22 cellular contexts compared by ENCODE assay signal in the genomic region with DNA sequence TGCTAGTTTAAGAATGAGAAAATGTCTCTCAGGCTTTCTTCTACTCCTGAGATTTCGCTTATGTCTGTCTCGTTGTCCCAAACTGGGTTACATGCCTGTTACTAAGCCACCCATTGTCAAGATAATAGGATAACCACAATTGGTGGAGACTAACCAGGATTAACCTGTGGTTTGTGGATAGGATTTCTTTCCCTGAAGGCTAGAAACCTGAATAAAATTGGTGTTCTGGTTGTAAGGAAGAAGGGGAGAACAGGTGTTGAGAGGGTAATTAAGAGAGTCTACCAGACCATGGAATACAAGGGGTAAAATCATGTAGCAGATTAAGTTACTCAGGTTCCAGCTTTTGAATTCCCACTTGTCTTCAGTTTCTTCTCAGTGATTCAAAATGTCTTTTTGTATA.
"Had no signal": no experiment of that assay in that cellular context is flagged by ENCODE, and none has a peak within 500 bp of the region (broad histone marks: within the 10 kb centered on the region; RNA-seq: fewer than 3 reads in every experiment).

No MANE protein-coding gene starts in this region.

- H3K36me3 Mint-ChIP-seq: activated CD8-positive, alpha-beta memory T cell treated with anti-CD3 and anti-CD28 coated beads, Interleukin-2, amount 10 ng/mL, durations not matched to agents 7 days and 5 days; activated naive CD4-positive, alpha-beta T cell treated with anti-CD3 and anti-CD28 coated beads, Interleukin-2, amount 50 U/mL, for 72 hours; memory B cell; natural killer cell had no signal

- DNase-seq: activated B cell treated with CpG ODN at 0.5 μM for 24 hours; activated CD8-positive, alpha-beta memory T cell treated with anti-CD3 and anti-CD28 coated beads, Interleukin-2, amount 10 ng/mL, durations not matched to agents 7 days and 5 days; activated CD8-positive, alpha-beta T cell treated with anti-CD3 and anti-CD28 coated beads, Interleukin-2, amount 10 ng/mL, durations not matched to agents 7 days and 5 days; activated naive CD4-positive, alpha-beta T cell; activated T-cell treated with anti-CD3 and anti-CD28 coated beads, Interleukin-2, amount 50 U/mL, for 48 hours; effector CD8-positive, alpha-beta T cell; esophagus squamous epithelium; foreskin melanocyte; heart right ventricle; midbrain; natural killer cell; right lobe of liver; stimulated activated CD4-positive, alpha-beta T cell treated with anti-CD3 and anti-CD28 coated beads, Interleukin-2, amount 100 ng/mL, for 48 hours; stimulated activated naive CD4-positive, alpha-beta T cell treated with Interleukin-2 at 50 U/mL for 16 hours had no signal

- H3K27ac Mint-ChIP-seq: activated B cell treated with CpG ODN at 0.5 μM for 24 hours; activated CD8-positive, alpha-beta memory T cell treated with anti-CD3 and anti-CD28 coated beads, Interleukin-2, amount 10 ng/mL, durations not matched to agents 7 days and 5 days; activated CD8-positive, alpha-beta T cell treated with anti-CD3 and anti-CD28 coated beads, Interleukin-2, amount 10 ng/mL, durations not matched to agents 7 days and 5 days; activated naive CD4-positive, alpha-beta T cell treated with anti-CD3 and anti-CD28 coated beads, Interleukin-2, amount 50 U/mL, for 72 hours; activated T-helper 2 cell treated with anti-CD3 and anti-CD28 coated beads, Interferon-gamma antibody, Interleukin-2, Interleukin-4, amounts not matched to agents 10 μg/mL and 5 μg/mL and 100 μg/mL, durations not matched to agents 14 hours and 24 hours and 36 hours; memory B cell; natural killer cell had no signal

- H3K9me3 ChIP-seq: breast epithelium, esophagus squamous epithelium, neutrophil, right lobe of liver, tibial nerve had no signal

- H3K9me3 Mint-ChIP-seq: activated naive CD4-positive, alpha-beta T cell treated with anti-CD3 and anti-CD28 coated beads, Interleukin-2, amount 50 U/mL, for 72 hours; activated T-helper 2 cell treated with anti-CD3 and anti-CD28 coated beads, Interferon-gamma antibody, Interleukin-2, Interleukin-4, amounts not matched to agents 10 μg/mL and 5 μg/mL and 100 μg/mL, durations not matched to agents 14 hours and 24 hours and 36 hours; memory B cell had no signal

- H3K4me1 Mint-ChIP-seq: activated B cell treated with CpG ODN at 0.5 μM for 24 hours; activated CD8-positive, alpha-beta memory T cell treated with anti-CD3 and anti-CD28 coated beads, Interleukin-2, amount 10 ng/mL, durations not matched to agents 7 days and 5 days; central memory CD8-positive, alpha-beta T cell; memory B cell; natural killer cell had no signal

- H3K27me3 ChIP-seq: breast epithelium, esophagus squamous epithelium, heart right ventricle, neutrophil, right lobe of liver, tibial nerve had no signal

- H3K27me3 Mint-ChIP-seq: activated B cell treated with CpG ODN at 0.5 μM for 24 hours; activated CD8-positive, alpha-beta memory T cell treated with anti-CD3 and anti-CD28 coated beads, Interleukin-2, amount 10 ng/mL, durations not matched to agents 7 days and 5 days; central memory CD8-positive, alpha-beta T cell; memory B cell had no signal

- H3K4me1 ChIP-seq: breast epithelium, esophagus squamous epithelium, heart right ventricle, right lobe of liver, tibial nerve had no signal

- H3K4me3 ChIP-seq: breast epithelium, esophagus squamous epithelium, heart right ventricle, right lobe of liver, tibial nerve had no signal

- H3K36me3 ChIP-seq: breast epithelium, esophagus squamous epithelium, heart right ventricle, neutrophil, right lobe of liver, tibial nerve had no signal

- ATAC-seq: activated CD8-positive, alpha-beta memory T cell treated with anti-CD3 and anti-CD28 coated beads, Interleukin-2, amount 10 ng/mL, durations not matched to agents 7 days and 5 days; activated CD8-positive, alpha-beta T cell treated with anti-CD3 and anti-CD28 coated beads, Interleukin-2, amount 10 ng/mL, durations not matched to agents 7 days and 5 days; activated naive CD4-positive, alpha-beta T cell treated with anti-CD3 and anti-CD28 coated beads, Interleukin-2, amount 50 U/mL, for 72 hours; heart right ventricle; natural killer cell; right lobe of liver had no signal

- H3K4me3 Mint-ChIP-seq: activated B cell treated with CpG ODN at 0.5 μM for 24 hours; activated CD8-positive, alpha-beta memory T cell treated with anti-CD3 and anti-CD28 coated beads, Interleukin-2, amount 10 ng/mL, durations not matched to agents 7 days and 5 days; activated CD8-positive, alpha-beta T cell treated with anti-CD3 and anti-CD28 coated beads, Interleukin-2, amount 10 ng/mL, durations not matched to agents 7 days and 5 days; central memory CD8-positive, alpha-beta T cell; memory B cell; natural killer cell had no signal

- H3K27ac ChIP-seq: breast epithelium, epithelial cell of prostate, esophagus squamous epithelium, heart right ventricle, neutrophil, right lobe of liver, tibial nerve had no signal
